Comparison of ENCODE assay signal across 8 cellular contexts in genomic region chr10:100998183-100998990, GRCh38. TPM values are rescaled to one million over a fixed set of nuclear protein-coding genes. Genes with fewer than 3 reads are reported as not detected.
DNase-seq lines count a peak whose midpoint lies in the region; TF ChIP-seq lines count a peak whose summit lies in the region.

No MANE protein-coding gene starts in this region.

- H3K4me1 Mint-ChIP-seq in activated naive CD8-positive, alpha-beta T cell (ENCODE audit: low read depth): peaks cover 24% of the 10 kb centered on the region

- peaks cover 17% of the 10 kb centered on the region; the same call in 1 of the 2 replicates for H3K4me1 ChIP-seq in BE2C
- H3K4me1 ChIP-seq in neutrophil (ENCODE audit: control insufficient read depth in 1 of 2, insufficient read depth in 1 of 2, low read depth in 1 of 2, low read length in 1 of 2): peaks cover 28 to 38% of the 10 kb centered on the region in 2 experiments
- peaks cover 14 to 49% (median 44%) of the 10 kb centered on the region in 4 donors for H3K4me1 ChIP-seq in transverse colon

- no peak for TF ChIP-seq CTCF in BE2C (IDR thresholded peaks at IDR 0.05; ENCODE audit: low read depth, low read length)
- TF ChIP-seq CTCF in GM20000 (IDR thresholded peaks at IDR 0.05; ENCODE audit: extremely low read depth, missing control alignments): no peak
- TF ChIP-seq CTCF in neutrophil (IDR thresholded peaks at IDR 0.05): no peak
- no peak for TF ChIP-seq CTCF in transverse colon (IDR thresholded peaks at IDR 0.05)

- no peaks in the 10 kb centered on the region for H3K9me3 ChIP-seq in BE2C
- no peaks in the 10 kb centered on the region for H3K9me3 ChIP-seq in neutrophil
- no peaks in the 10 kb centered on the region for H3K9me3 ChIP-seq in transverse colon

- TF ChIP-seq EP300 in transverse colon (IDR thresholded peaks at IDR 0.05; ENCODE audit: low read depth): no peak

- DNase-seq in BE2C (peak; percentile 94), GM20000 (ENCODE audit: low spot score) (peak; percentile 83), NAMALWA (ENCODE audit: low spot score) (peak; percentile 92), SK-N-DZ (ENCODE audit: low spot score) (peak; percentile 87), germinal center (ENCODE audit: low spot score) (peak; percentile 72), transverse colon (peak; percentile 90)

- no peak for TF ChIP-seq POLR2A in transverse colon (IDR thresholded peaks at IDR 0.05)

- H3K27me3 ChIP-seq in BE2C (no peaks in the 10 kb centered on the region), neutrophil (no peaks in the 10 kb centered on the region), transverse colon (no peaks in the 10 kb centered on the region)

- WGBS in transverse colon (ENCODE audit: low coverage in 1 of 2), 2 donors: 3 to 4% methylated on average over 6 to 25 of the region's 25 CpGs

- intact Hi-C loops in transverse colon (cut with DNase I; ENCODE audit: low total_unique reads): no loop called here

- no peaks in the 10 kb centered on the region for H3K9me3 Mint-ChIP-seq in activated naive CD8-positive, alpha-beta T cell (ENCODE audit: low read depth)

- H3K27ac Mint-ChIP-seq in activated naive CD8-positive, alpha-beta T cell: peak overlapping the region; percentile 96

- H3K4me3 Mint-ChIP-seq in activated naive CD8-positive, alpha-beta T cell: peak overlapping the region; percentile 95

- H3K27ac ChIP-seq in neutrophil (peak overlapping the region; percentile 58), transverse colon (peak overlapping the region; percentile 94 to 98 (median 97))

- peak overlapping the region; percentile 79 for H3K4me3 ChIP-seq in BE2C (ENCODE audit: low read depth, low read length)
- H3K4me3 ChIP-seq in neutrophil (ENCODE audit: low read depth in 1 of 2, low read length in 1 of 2): peak overlapping the region; percentile 91 to 94
- peak overlapping the region; percentile 46 to 77 (median 67) for H3K4me3 ChIP-seq in transverse colon

- no peaks in the 10 kb centered on the region for H3K27me3 Mint-ChIP-seq in activated naive CD8-positive, alpha-beta T cell

- in situ Hi-C loops in transverse colon (cut with MboI; ENCODE audit: low pct_ligation_motif_present in 1 of 4, low pct_unique_long_range_greater_than_20kb in 1 of 4, low sequenced_read_pairs in 3 of 4): no loop called here

- H3K36me3 Mint-ChIP-seq in activated naive CD8-positive, alpha-beta T cell: no peaks in the 10 kb centered on the region

- H3K36me3 ChIP-seq in BE2C (peaks cover 22% of the 10 kb centered on the region), neutrophil (no peaks in the 10 kb centered on the region), transverse colon (peaks cover 0 to under 1% (median under 1%) of the 10 kb centered on the region in 4 donors)

RNA-seq across cellular contexts. Expression of gene LZTS2, which starts 1.2 kb away (rescaled TPM):
- 98.8 TPM for polyA plus RNA-seq in BE2C (2012; ENCODE audit: insufficient read depth, insufficient read length, low read depth)
- polyA plus RNA-seq in SK-N-DZ (2014; cell fraction: cytosol; rRNA removed): 84.2 and 97.5 TPM in 2 replicates
- polyA plus RNA-seq in SK-N-DZ (2014; cell fraction: nucleus; rRNA removed): 135 and 146 TPM in 2 replicates
- total RNA-seq in transverse colon: 10 to 100 TPM; 41.8 to 86.8 (median 56.6) TPM

RNA-seq across cellular contexts. Expression of gene TWNK, which starts 11.0 kb away (rescaled TPM):
- 96.5 TPM for polyA plus RNA-seq in BE2C (2012; ENCODE audit: insufficient read depth, insufficient read length, low read depth)
- polyA plus RNA-seq in SK-N-DZ (2014; cell fraction: cytosol; rRNA removed): 15.5 and 19.5 TPM in 2 replicates
- 10.5 and 23.3 TPM in 2 replicates for polyA plus RNA-seq in SK-N-DZ (2014; cell fraction: nucleus; rRNA removed)
- total RNA-seq in transverse colon: 10 to 100 TPM in 1 of 4 donors, 1 to 10 TPM in 3; 1.1 to 12.7 (median 3.3) TPM

RNA-seq across cellular contexts. Expression of gene MRPL43, which starts 11.1 kb away (rescaled TPM):
- 250 TPM for polyA plus RNA-seq in BE2C (2012; ENCODE audit: insufficient read depth, insufficient read length, low read depth)
- polyA plus RNA-seq in SK-N-DZ (2014; cell fraction: cytosol; rRNA removed): 150 and 151 TPM in 2 replicates
- 113 and 124 TPM in 2 replicates for polyA plus RNA-seq in SK-N-DZ (2014; cell fraction: nucleus; rRNA removed)
- 100 to 1,000 TPM in 1 of 4 donors, 10 to 100 TPM in 3; 32.5 to 104 (median 77.1) TPM for total RNA-seq in transverse colon

RNA-seq across cellular contexts. Expression of gene SEMA4G, which starts 29.1 kb away (rescaled TPM):
- 10.4 TPM for polyA plus RNA-seq in BE2C (2012; ENCODE audit: insufficient read depth, insufficient read length, low read depth)
- 3.3 and 5.0 TPM in 2 replicates for polyA plus RNA-seq in SK-N-DZ (2014; cell fraction: cytosol; rRNA removed)
- polyA plus RNA-seq in SK-N-DZ (2014; cell fraction: nucleus; rRNA removed): 7.0 and 7.7 TPM in 2 replicates
- total RNA-seq in transverse colon: 100 to 1,000 TPM in 3 of 4 donors, 10 to 100 TPM in 1; 94.0 to 221 (median 121) TPM

RNA-seq across cellular contexts. Expression of gene PDZD7, which starts 32.5 kb away (rescaled TPM):
- polyA plus RNA-seq in BE2C (2012; ENCODE audit: insufficient read depth, insufficient read length, low read depth): 9.7 TPM
- 9.9 and 10.1 TPM in 2 replicates for polyA plus RNA-seq in SK-N-DZ (2014; cell fraction: cytosol; rRNA removed)
- polyA plus RNA-seq in SK-N-DZ (2014; cell fraction: nucleus; rRNA removed): 28.3 and 32.8 TPM in 2 replicates
- 1 to 10 TPM in 1 of 4 donors, under 1 TPM in 2, not detected in 1; 0.27 to 2.0 (median 0.64) TPM for total RNA-seq in transverse colon

Comparison
In these comparisons a context has a peak if more than half of its experiments do, and no peak if none do; other contexts are left out.
1. Peak in every context shown above with its lines: DNase-seq, H3K4me3 ChIP-seq and H3K27ac ChIP-seq.